Comparison of ENCODE assay signal across 8 cellular contexts in genomic region chr14:45135181-45135580, GRCh38. TPM values are rescaled to one million over a fixed set of nuclear protein-coding genes. Genes with fewer than 3 reads are reported as not detected.
A peak's percentile ranks its signal among the peaks of the same experiment; 100 is the strongest.
DNase-seq lines count a peak whose midpoint lies in the region; ATAC-seq and TF ChIP-seq lines count a peak whose summit lies in the region.

No MANE protein-coding gene starts in this region.

- no peak for ATAC-seq in activated T-cell treated with anti-CD3 and anti-CD28 coated beads, Interleukin-2, amount 50 U/mL, for 72 hours (replicated peaks in 1 of 2)
- ATAC-seq in gastroesophageal sphincter (no peak), HG03565 (IDR thresholded peaks at IDR 0.05; ENCODE audit: unreplicated experiment) (no peak)

- H3K9me3 ChIP-seq in gastroesophageal sphincter = no peaks in the 10 kb centered on the region
- no peaks in the 10 kb centered on the region for H3K9me3 ChIP-seq in skeletal muscle satellite cell (replicated peaks; ENCODE audit: low read length)

- H3K4me3 ChIP-seq in WI38 (ENCODE audit: low read depth, low read length) (peak overlapping the region; percentile 77), gastroesophageal sphincter (peak overlapping the region; percentile 50 to 74), skeletal muscle satellite cell (ENCODE audit: low read length) (peak overlapping the region; percentile 89)

- H3K4me3 Mint-ChIP-seq in activated T-cell treated with anti-CD3 and anti-CD28 coated beads, Interleukin-2, amount 50 U/mL, for 72 hours = peak overlapping the region; percentile 93 to 100

- H3K4me1 ChIP-seq in gastroesophageal sphincter = peaks cover 0 to 49% (median 16%) of the 10 kb centered on the region in 3 donors
- peaks cover 12% of the 10 kb centered on the region for H3K4me1 ChIP-seq in skeletal muscle satellite cell (ENCODE audit: control insufficient read depth, insufficient read depth, low read length)

- no peak for TF ChIP-seq EP300 in gastroesophageal sphincter (IDR thresholded peaks at IDR 0.05)

- no peaks in the 10 kb centered on the region for H3K27me3 ChIP-seq in gastroesophageal sphincter
- no peaks in the 10 kb centered on the region for H3K27me3 ChIP-seq in skeletal muscle satellite cell (ENCODE audit: control insufficient read depth, insufficient read depth, low read length)

- H3K27me3 Mint-ChIP-seq in activated T-cell treated with anti-CD3 and anti-CD28 coated beads, Interleukin-2, amount 50 U/mL, for 72 hours (ENCODE audit: low read depth) = no peaks in the 10 kb centered on the region

- DNase-seq in activated T-cell treated with anti-CD3 and anti-CD28 coated beads, Interleukin-2, amount 50 U/mL, for 72 hours = peak in 1 of 2 donors; percentile 4
- no peak for DNase-seq in activated T-cell treated with anti-CD3 and anti-CD28 coated beads, Interleukin-2, amount 50 U/mL, for 48 hours
- DNase-seq in SHP77 treated with DMSO at 0.1 percent for 48 hours (lab: John Stamatoyannopoulos, UW) (no peak), activated gamma-delta T cell treated with Interleukin-2 at 50 U/mL for 16 hours (no peak)

- no peak for TF ChIP-seq POLR2A in gastroesophageal sphincter (IDR thresholded peaks at IDR 0.05)

- peak overlapping the region; percentile 90 for H3K4me2 ChIP-seq in skeletal muscle satellite cell (ENCODE audit: low read length)

- TF ChIP-seq CTCF in WI38 (IDR thresholded peaks at IDR 0.05; ENCODE audit: low read depth, low read length) (no peak), gastroesophageal sphincter (IDR thresholded peaks at IDR 0.05) (no peak)

- H3K9ac ChIP-seq in skeletal muscle satellite cell (ENCODE audit: low read depth, low read length) = peak overlapping the region; percentile 99

- peak overlapping the region; percentile 84 to 90 (median 88) for H3K27ac ChIP-seq in gastroesophageal sphincter

- no peaks in the 10 kb centered on the region for H3K9me3 Mint-ChIP-seq in activated T-cell treated with anti-CD3 and anti-CD28 coated beads, Interleukin-2, amount 50 U/mL, for 72 hours

- WGBS in gastroesophageal sphincter (ENCODE audit: low coverage in 1 of 2), 2 donors = 0 to 4% methylated on average over 7 of the region's 7 CpGs

- H3K36me3 ChIP-seq in gastroesophageal sphincter = no peaks in the 10 kb centered on the region
- peaks cover 4% of the 10 kb centered on the region for H3K36me3 ChIP-seq in skeletal muscle satellite cell (ENCODE audit: insufficient read depth, low read length)

- peak overlapping the region; percentile 100 for H3K27ac Mint-ChIP-seq in activated T-cell treated with anti-CD3 and anti-CD28 coated beads, Interleukin-2, amount 50 U/mL, for 72 hours

- H3K36me3 Mint-ChIP-seq in activated T-cell treated with anti-CD3 and anti-CD28 coated beads, Interleukin-2, amount 50 U/mL, for 72 hours (ENCODE audit: insufficient read depth in 2 of 2) = peaks cover 1 to 6% of the 10 kb centered on the region in 2 donors

- peaks cover 47% of the 10 kb centered on the region for H3K4me1 Mint-ChIP-seq in activated T-cell treated with anti-CD3 and anti-CD28 coated beads, Interleukin-2, amount 50 U/mL, for 72 hours (ENCODE audit: low read depth)

RNA-seq across cellular contexts. Expression of gene FANCM, which starts 0.5 kb away (rescaled TPM):
- total RNA-seq in activated T-cell treated with anti-CD3 and anti-CD28 coated beads, Interleukin-2, amount 50 U/mL, for 72 hours = 10 to 100 TPM; 12.4 to 13.5 TPM
- 1 to 10 TPM; 1.8 to 7.7 (median 4.3) TPM for total RNA-seq in gastroesophageal sphincter
- total RNA-seq in skeletal muscle satellite cell (2012; rRNA removed) = 8.4 and 9.6 TPM in 2 replicates

RNA-seq across cellular contexts. Expression of gene FKBP3, which starts 0.9 kb away (rescaled TPM):
- 10 to 100 TPM; 48.6 to 49.6 TPM for total RNA-seq in activated T-cell treated with anti-CD3 and anti-CD28 coated beads, Interleukin-2, amount 50 U/mL, for 72 hours
- total RNA-seq in gastroesophageal sphincter = 10 to 100 TPM; 27.6 to 56.8 (median 35.5) TPM
- total RNA-seq in skeletal muscle satellite cell (2012; rRNA removed) = 21.5 and 22.9 TPM in 2 replicates

RNA-seq across cellular contexts. Expression of gene PRPF39, which starts 51.3 kb away (rescaled TPM):
- 10 to 100 TPM; 40.5 to 49.7 TPM for total RNA-seq in activated T-cell treated with anti-CD3 and anti-CD28 coated beads, Interleukin-2, amount 50 U/mL, for 72 hours
- 10 to 100 TPM; 11.3 to 35.1 (median 18.9) TPM for total RNA-seq in gastroesophageal sphincter
- total RNA-seq in skeletal muscle satellite cell (2012; rRNA removed) = 22.5 and 23.6 TPM in 2 replicates
